ENCODE assay signal across 15 cellular contexts in the genomic region with DNA sequence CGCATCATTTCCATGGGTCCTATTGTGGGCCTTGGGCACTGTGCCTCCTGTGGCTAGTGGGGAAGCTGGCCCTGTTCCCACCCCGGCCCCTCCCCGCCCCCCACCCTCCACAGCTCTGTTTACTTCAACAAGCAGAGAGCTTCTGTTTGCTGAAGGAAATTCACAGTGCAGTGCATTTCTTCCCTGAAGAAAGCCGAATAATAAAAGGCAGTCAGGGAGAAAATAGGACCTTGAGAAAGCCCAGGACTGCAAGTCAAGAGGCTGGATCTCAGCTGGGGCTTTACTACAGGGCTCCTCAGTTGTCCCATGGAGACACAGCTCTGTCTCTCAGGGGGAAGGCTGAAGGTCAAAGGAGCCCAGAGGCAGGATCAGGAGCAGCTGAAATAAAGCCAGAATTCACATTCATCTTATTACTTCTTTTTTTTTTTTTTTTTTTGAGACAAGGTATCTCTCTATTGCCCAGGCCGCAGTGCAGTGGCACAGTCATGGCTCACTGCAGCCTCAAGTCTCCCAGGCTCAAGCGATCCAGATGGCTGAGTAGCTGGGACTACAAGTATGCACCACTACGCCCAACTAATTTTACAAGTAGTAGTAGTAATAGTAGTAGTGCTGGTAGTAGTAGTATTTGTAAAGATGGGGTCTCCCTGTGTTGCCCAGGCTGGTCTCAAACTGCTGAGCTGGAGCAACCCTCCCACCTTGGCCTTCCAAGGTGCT. TPM values are rescaled to one million over a fixed set of nuclear protein-coding genes. Genes with fewer than 3 reads are reported as not detected.
A peak's percentile ranks its signal among the peaks of the same experiment; 100 is the strongest.
DNase-seq lines count a peak whose midpoint lies in the region; ATAC-seq and TF ChIP-seq lines count a peak whose summit lies in the region.
"Had no signal": no experiment of that assay in that cellular context is flagged by ENCODE, and none has a peak within 500 bp of the region (broad histone marks: within the 10 kb centered on the region; RNA-seq: fewer than 3 reads in every experiment).

No MANE protein-coding gene starts in this region.

- no peaks in the 10 kb centered on the region for H3K79me2 ChIP-seq in hepatocyte

- H3K36me3 ChIP-seq in hepatocyte (replicated peaks; ENCODE audit: insufficient read depth, low read depth), result no peaks in the 10 kb centered on the region

- TF ChIP-seq CTCF in hepatocyte (IDR thresholded peaks at IDR 0.05; ENCODE audit: poor library complexity) (no peak), osteocyte (IDR thresholded peaks at IDR 0.05) (no peak)

- no peak overlapping the region for H3K4me3 Mint-ChIP-seq in osteocyte (ENCODE audit: unreplicated experiment)
- H3K4me3 Mint-ChIP-seq: activated T-cell treated with anti-CD3 and anti-CD28 coated beads, Interleukin-2, amount 50 U/mL, for 4 hours; CD4-positive, alpha-beta memory T cell had no signal

- H4K20me1 ChIP-seq in hepatocyte (ENCODE audit: insufficient read depth, poor library complexity, severe bottlenecking), result no peaks in the 10 kb centered on the region

- no peaks in the 10 kb centered on the region for H3K9me2 ChIP-seq in hepatocyte (replicated peaks; ENCODE audit: insufficient read depth)

- DNase-seq in DMS79 (lab: John Stamatoyannopoulos, UW) (peak; percentile 74), NCI-H69 (lab: John Stamatoyannopoulos, UW) (peak; percentile 71), hepatocyte (ENCODE audit: low spot score) (no peak), osteocyte (ENCODE audit: extremely low spot score, unreplicated experiment) (no peak), HK-2 (ENCODE audit: unreplicated experiment) (no peak), HT-29 (ENCODE audit: low spot score) (no peak)
- DNase-seq: activated CD4-positive, alpha-beta T cell treated with anti-CD3 and anti-CD28 coated beads for 1 hour; activated T-cell treated with anti-CD3 and anti-CD28 coated beads, Interleukin-2, amount 50 U/mL, for 4 hours; amygdala; CD4-positive, alpha-beta memory T cell; KG1; stimulated activated naive CD4-positive, alpha-beta T cell treated with Interleukin-2 at 50 U/mL for 16 hours had no signal

- no peak overlapping the region for H2AFZ ChIP-seq in hepatocyte

- H3K4me1 ChIP-seq in hepatocyte (ENCODE audit: insufficient read depth), result peaks cover 28% of the 10 kb centered on the region
- H3K4me1 ChIP-seq: psoas muscle had no signal

- no peaks in the 10 kb centered on the region for H3K36me3 Mint-ChIP-seq in osteocyte (ENCODE audit: unreplicated experiment)
- H3K36me3 Mint-ChIP-seq: CD4-positive, alpha-beta memory T cell had no signal

- ATAC-seq in GM18519 (IDR thresholded peaks at IDR 0.05; ENCODE audit: low FRiP score, unreplicated experiment), result no peak
- ATAC-seq: activated T-cell treated with anti-CD3 and anti-CD28 coated beads, Interleukin-2, amount 50 U/mL, for 4 hours had no signal

- H3K27me3 Mint-ChIP-seq in osteocyte (ENCODE audit: unreplicated experiment), result no peaks in the 10 kb centered on the region

- no peak overlapping the region for H3K4me3 ChIP-seq in hepatocyte
- H3K4me3 ChIP-seq: dorsolateral prefrontal cortex, psoas muscle had no signal

- peak overlapping the region; percentile 75 for H3K27ac ChIP-seq in hepatocyte
- H3K27ac ChIP-seq: psoas muscle had no signal

- peaks cover 33% of the 10 kb centered on the region for H3K4me1 Mint-ChIP-seq in osteocyte (ENCODE audit: unreplicated experiment)

- WGBS in hepatocyte (ENCODE audit: low lambda C conversion rate, missing lambda C conversion rate), result 63% methylated on average over 7 of the region's 7 CpGs

- peak overlapping the region; percentile 31 for H3K4me2 ChIP-seq in hepatocyte

- peak overlapping the region; percentile 52 for H3K27ac Mint-ChIP-seq in osteocyte (ENCODE audit: unreplicated experiment)
- H3K27ac Mint-ChIP-seq: CD4-positive, alpha-beta memory T cell had no signal

- H3K27me3 ChIP-seq in hepatocyte, result no peaks in the 10 kb centered on the region
- H3K27me3 ChIP-seq: dorsolateral prefrontal cortex had no signal

- no peaks in the 10 kb centered on the region for H3K9me3 Mint-ChIP-seq in osteocyte (ENCODE audit: unreplicated experiment)
- H3K9me3 Mint-ChIP-seq: activated T-cell treated with anti-CD3 and anti-CD28 coated beads, Interleukin-2, amount 50 U/mL, for 4 hours; CD4-positive, alpha-beta memory T cell had no signal

- H3K9me3 ChIP-seq in hepatocyte (ENCODE audit: low read depth), result no peaks in the 10 kb centered on the region
- H3K9me3 ChIP-seq: psoas muscle had no signal

RNA-seq across cellular contexts. Expression of a gene that starts 33.0 kb away (rescaled TPM):
- 19.6 and 31.0 TPM in 2 replicates for total RNA-seq in hepatocyte
- polyA plus RNA-seq in hepatocyte, result 19.2 and 26.5 TPM in 2 replicates
- 11.2 and 13.3 TPM in 2 replicates for total RNA-seq in osteocyte
- 5.3 TPM in 2 replicates for total RNA-seq in HT-29 (2014; rRNA removed; shearing (Covaris generic))

RNA-seq across cellular contexts. Expression of a gene that starts 46.1 kb away (rescaled TPM):
- total RNA-seq in hepatocyte, result 283 and 291 TPM in 2 replicates
- 353 and 477 TPM in 2 replicates for polyA plus RNA-seq in hepatocyte
- 1,635 and 1,747 TPM in 2 replicates for total RNA-seq in osteocyte
- 155 and 197 TPM in 2 replicates for total RNA-seq in HT-29 (2014; rRNA removed; shearing (Covaris generic))

Comparison
In these comparisons a context has a peak if more than half of its experiments do, and no peak if none do; other contexts are left out.
1. DNase-seq: peak in DMS79 (single experiment) and NCI-H69 (single experiment); none in hepatocyte (single experiment), osteocyte (single experiment), HK-2 (single experiment) and HT-29 (single experiment).